Comparison of ENCODE assay signal across 28 cellular contexts in the genomic region with DNA sequence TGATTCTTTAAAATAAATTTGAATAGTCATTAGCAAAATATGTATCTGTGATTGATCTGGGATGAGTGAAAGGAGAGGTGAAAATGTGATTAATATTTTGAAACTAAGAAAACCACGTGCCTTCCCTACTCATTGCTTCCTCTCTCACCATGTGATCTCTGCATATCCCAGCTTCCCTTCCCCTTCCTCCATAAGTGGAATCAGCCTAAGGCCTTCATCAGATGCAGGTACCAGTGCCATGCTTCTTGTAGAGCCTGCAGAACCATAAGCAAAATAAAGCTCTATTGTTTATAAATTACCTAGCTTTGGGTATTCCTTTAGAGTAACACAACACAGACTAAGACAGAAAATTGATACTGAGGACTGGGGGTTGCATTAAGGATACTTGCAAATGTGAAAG. TPM values are rescaled to one million over a fixed set of nuclear protein-coding genes. Genes with fewer than 3 reads are reported as not detected.
A peak's percentile ranks its signal among the peaks of the same experiment; 100 is the strongest.
DNase-seq lines count a peak whose midpoint lies in the region; ATAC-seq and TF ChIP-seq lines count a peak whose summit lies in the region.
"Had no signal": no experiment of that assay in that cellular context is flagged by ENCODE, and none has a peak within 500 bp of the region (broad histone marks: within the 10 kb centered on the region; RNA-seq: fewer than 3 reads in every experiment).

No MANE protein-coding gene starts in this region.

- peaks cover 38% of the 10 kb centered on the region for H3K4me1 Mint-ChIP-seq in T-helper 2 cell treated with Interferon-gamma antibody and Interleukin-4, amounts not matched to agents 5 μg/mL and 100 μg/mL, for 36 hours (ENCODE audit: low read depth)
- peaks cover 46% of the 10 kb centered on the region for H3K4me1 Mint-ChIP-seq in activated CD4-positive, alpha-beta memory T cell treated with anti-CD3 and anti-CD28 coated beads for 36 hours (ENCODE audit: low read depth)
- H3K4me1 Mint-ChIP-seq in central memory CD8-positive, alpha-beta T cell: peaks cover 21% of the 10 kb centered on the region
- H3K4me1 Mint-ChIP-seq: brain had no signal

- no peak overlapping the region for H3K4me3 ChIP-seq in foreskin fibroblast (ENCODE audit: low read depth in 1 of 2, low read length in 2 of 2)
- H3K4me3 ChIP-seq: left lung, PC-9, prostate gland had no signal

- no peak for DNase-seq in T-helper 2 cell treated with Interferon-gamma antibody and Interleukin-4, amounts not matched to agents 5 μg/mL and 100 μg/mL, for 36 hours (ENCODE audit: low spot score)
- no peak for DNase-seq in T-helper 2 cell
- peak; percentile 31 for DNase-seq in CD1c-positive myeloid dendritic cell (ENCODE audit: extremely low spot score)
- no peak for DNase-seq in activated CD4-positive, alpha-beta memory T cell treated with anti-CD3 and anti-CD28 coated beads for 36 hours
- DNase-seq in central memory CD8-positive, alpha-beta T cell (ENCODE audit: low spot score in 2 of 2): no peak
- no peak for DNase-seq in NCI-H146 treated with DMSO at 0.1 percent for 48 hours (lab: John Stamatoyannopoulos, UW; ENCODE audit: unreplicated experiment)
- no peak for DNase-seq in foreskin fibroblast
- DNase-seq: 8988T; activated CD8-positive, alpha-beta memory T cell treated with anti-CD3 and anti-CD28 coated beads for 24 hours; DMS53; GDM1; H9; left lung; NCI-H1092 treated with DMSO at 0.1 percent for 48 hours; NCI-H187 treated with DMSO at 0.1 percent for 48 hours; NCI-H2171 treated with DMSO at 0.1 percent for 48 hours; NCI-H524; NK-92 treated with Interleukin-12 subunit alpha and Interleukin-12 subunit beta, amount 100 ng/mL, for 24 hours; nucleus accumbens; PC-9; stimulated activated CD4-positive, alpha-beta T cell treated with anti-CD3 and anti-CD28 coated beads, Interleukin-4, amount 100 ng/mL, for 4 hours; stimulated activated naive B cell treated with anti-CD40 and anti-IgM and Interleukin-4, amounts not matched to agents 10 μg/mL and 1 μg/mL and 100 μg/mL, for 72 hours; T-helper 9 cell had no signal

- CTCF ChIA-PET in activated CD4-positive, alpha-beta memory T cell treated with anti-CD3 and anti-CD28 coated beads for 36 hours (lab: Charles Lee): interaction anchor here (0.6 to 1.1 kb wide), 3 partner anchors 13 to 140 kb away, joined by 3 to 4 read pairs (median 4); no protein-coding TSS in a partner anchor

- no peaks in the 10 kb centered on the region for H3K27me3 Mint-ChIP-seq in T-helper 2 cell treated with Interferon-gamma antibody and Interleukin-4, amounts not matched to agents 5 μg/mL and 100 μg/mL, for 36 hours (ENCODE audit: low read depth)
- H3K27me3 Mint-ChIP-seq in activated CD4-positive, alpha-beta memory T cell treated with anti-CD3 and anti-CD28 coated beads for 36 hours: peaks cover under 1% of the 10 kb centered on the region
- H3K27me3 Mint-ChIP-seq in central memory CD8-positive, alpha-beta T cell: no peaks in the 10 kb centered on the region

- H3K4me3 Mint-ChIP-seq in T-helper 2 cell treated with Interferon-gamma antibody and Interleukin-4, amounts not matched to agents 5 μg/mL and 100 μg/mL, for 36 hours: peak overlapping the region; percentile 49
- H3K4me3 Mint-ChIP-seq in activated CD4-positive, alpha-beta memory T cell treated with anti-CD3 and anti-CD28 coated beads for 36 hours: no peak overlapping the region
- no peak overlapping the region for H3K4me3 Mint-ChIP-seq in central memory CD8-positive, alpha-beta T cell
- H3K4me3 Mint-ChIP-seq: brain; H9; stimulated activated naive B cell treated with anti-CD40 and anti-IgM and Interleukin-4, amounts not matched to agents 10 μg/mL and 1 μg/mL and 100 μg/mL, for 72 hours had no signal

- POLR2A ChIA-PET in activated CD4-positive, alpha-beta memory T cell treated with anti-CD3 and anti-CD28 coated beads for 36 hours (lab: Charles Lee): interaction anchor here (1.6 kb wide), 1 partner anchor 11 kb away, joined by 4 read pairs; the partner anchor contains the start of gene STAT1

- H3K27ac Mint-ChIP-seq in T-helper 2 cell treated with Interferon-gamma antibody and Interleukin-4, amounts not matched to agents 5 μg/mL and 100 μg/mL, for 36 hours: peak overlapping the region; percentile 52
- H3K27ac Mint-ChIP-seq in activated CD4-positive, alpha-beta memory T cell treated with anti-CD3 and anti-CD28 coated beads for 36 hours: peak overlapping the region; percentile 16
- peak overlapping the region; percentile 66 for H3K27ac Mint-ChIP-seq in central memory CD8-positive, alpha-beta T cell (ENCODE audit: low read depth)
- H3K27ac Mint-ChIP-seq: H9; stimulated activated naive B cell treated with anti-CD40 and anti-IgM and Interleukin-4, amounts not matched to agents 10 μg/mL and 1 μg/mL and 100 μg/mL, for 72 hours had no signal

- peaks cover 36% of the 10 kb centered on the region for H3K36me3 Mint-ChIP-seq in T-helper 2 cell treated with Interferon-gamma antibody and Interleukin-4, amounts not matched to agents 5 μg/mL and 100 μg/mL, for 36 hours (ENCODE audit: low read depth)
- peaks cover 12% of the 10 kb centered on the region for H3K36me3 Mint-ChIP-seq in activated CD4-positive, alpha-beta memory T cell treated with anti-CD3 and anti-CD28 coated beads for 36 hours
- H3K36me3 Mint-ChIP-seq in central memory CD8-positive, alpha-beta T cell (ENCODE audit: insufficient read depth): peaks cover 11% of the 10 kb centered on the region
- H3K36me3 Mint-ChIP-seq: brain had no signal

- H3K9me3 Mint-ChIP-seq in T-helper 2 cell treated with Interferon-gamma antibody and Interleukin-4, amounts not matched to agents 5 μg/mL and 100 μg/mL, for 36 hours: no peaks in the 10 kb centered on the region
- no peaks in the 10 kb centered on the region for H3K9me3 Mint-ChIP-seq in activated CD4-positive, alpha-beta memory T cell treated with anti-CD3 and anti-CD28 coated beads for 36 hours
- no peaks in the 10 kb centered on the region for H3K9me3 Mint-ChIP-seq in central memory CD8-positive, alpha-beta T cell
- H3K9me3 Mint-ChIP-seq: brain; H9; stimulated activated naive B cell treated with anti-CD40 and anti-IgM and Interleukin-4, amounts not matched to agents 10 μg/mL and 1 μg/mL and 100 μg/mL, for 72 hours had no signal

- intact Hi-C loops in activated CD4-positive, alpha-beta memory T cell treated with anti-CD3 and anti-CD28 coated beads for 36 hours (cut with micrococcal nuclease): loop anchor here (10.0 kb wide), 1 partner anchor 1240 kb away; the partner anchor contains the start of genes ORMDL1 and PMS1

- TF ChIP-seq CTCF in foreskin fibroblast (IDR thresholded peaks at IDR 0.05; ENCODE audit: low read depth, low read length): no peak

- no peak for ATAC-seq in central memory CD8-positive, alpha-beta T cell (replicated peaks; ENCODE audit: extremely low read depth, poor library complexity, severe bottlenecking)
- ATAC-seq in GM21786 (IDR thresholded peaks at IDR 0.05; ENCODE audit: unreplicated experiment): no peak
- ATAC-seq: left lung; Right ventricle myocardium inferior; SK-N-SH treated with all-trans-retinoic acid at 6 μM for 48 hours; stimulated activated naive B cell treated with anti-CD40 and anti-IgM and Interleukin-4, amounts not matched to agents 10 μg/mL and 1 μg/mL and 100 μg/mL, for 72 hours had no signal

RNA-seq across cellular contexts. Expression of gene STAT1, which starts 11.2 kb away (rescaled TPM):
- total RNA-seq in activated CD4-positive, alpha-beta memory T cell treated with anti-CD3 and anti-CD28 coated beads for 36 hours: 100 to 1,000 TPM; 309 to 314 TPM

Comparison
In these comparisons a context has a peak if more than half of its experiments do, and no peak if none do; other contexts are left out.
1. H3K27ac Mint-ChIP-seq: peak in every context shown above with its lines; median percentile 66 in central memory CD8-positive, alpha-beta T cell; 52 in T-helper 2 cell treated with Interferon-gamma antibody and Interleukin-4, amounts not matched to agents 5 μg/mL and 100 μg/mL, for 36 hours; 16 in activated CD4-positive, alpha-beta memory T cell treated with anti-CD3 and anti-CD28 coated beads for 36 hours.